14 cellular contexts compared by ENCODE assay signal in genomic region chr10:104387130-104387888, GRCh38. TPM values are rescaled to one million over a fixed set of nuclear protein-coding genes. Genes with fewer than 3 reads are reported as not detected.
DNase-seq lines count a peak whose midpoint lies in the region; ATAC-seq, FAIRE-seq and TF ChIP-seq lines count a peak whose summit lies in the region.
"Had no signal": no experiment of that assay in that cellular context is flagged by ENCODE, and none has a peak within 500 bp of the region (broad histone marks: within the 10 kb centered on the region; RNA-seq: fewer than 3 reads in every experiment).

No MANE protein-coding gene starts in this region.

- peaks cover 9 to 11% (median 9%) of the 10 kb centered on the region in 3 donors for H3K27me3 Mint-ChIP-seq in CD14-positive monocyte (ENCODE audit: low read depth in 3 of 3)

- H3K27ac ChIP-seq in GM12878 (ENCODE audit: control insufficient read depth, insufficient read depth): no peak overlapping the region
- H3K27ac ChIP-seq in kidney (ENCODE audit: low read depth in 2 of 2, low read length in 2 of 2): no peak overlapping the region
- H3K27ac ChIP-seq in transverse colon: no peak overlapping the region
- H3K27ac ChIP-seq: thyroid gland had no signal

- H3K9ac ChIP-seq in GM12878 (ENCODE audit: control insufficient read depth, insufficient read depth, low read length) (no peak overlapping the region), kidney (ENCODE audit: low read length in 2 of 2) (no peak overlapping the region)

- BruUV-seq in GM12878 (replicated peaks; lab: Mats Ljungman, UMichigan): no TSS peak

- DNase-seq in ACHN (peak; percentile 23), GM12878 (ENCODE audit: low read depth, low spot score) (no peak), kidney (no peak), transverse colon (no peak), NCI-H526 treated with DMSO at 0.1 percent for 48 hours (lab: John Stamatoyannopoulos, UW) (no peak), CD14-positive monocyte (ENCODE audit: low spot score) (no peak)
- DNase-seq: activated CD8-positive, alpha-beta memory T cell treated with anti-CD3 and anti-CD28 coated beads for 24 hours; NCI-H187; NK-92 treated with Interleukin-12 subunit alpha and Interleukin-12 subunit beta, amount 100 ng/mL, for 24 hours; thyroid gland had no signal

- peaks cover 1 to 3% of the 10 kb centered on the region in 2 experiments; a peak in 1 of 4 replicates for H3K27me3 ChIP-seq in GM12878 (replicated peaks in 1 of 2; ENCODE audit: control insufficient read depth in 2 of 2, insufficient read depth in 2 of 2, low read length in 1 of 2)
- H3K27me3 ChIP-seq in transverse colon: peaks cover 3% of the 10 kb centered on the region
- H3K27me3 ChIP-seq: thyroid gland had no signal

- no peaks in the 10 kb centered on the region for H3K9me3 Mint-ChIP-seq in CD14-positive monocyte

- H4K20me1 ChIP-seq in GM12878 (ENCODE audit: control insufficient read depth, insufficient read depth): no peaks in the 10 kb centered on the region; the same call in 1 of the 2 replicates

- SMC1A ChIA-PET in GM12878 (lab: Charles Lee; ENCODE audit: uncharacterized antibody, unreplicated experiment): no interaction called here

- CTCF ChIA-PET in GM12878 (lab: Yijun Ruan, JAX): interaction anchor here (1.0 kb wide), 1 partner anchor 95 kb away, joined by 3 read pairs; no protein-coding TSS in a partner anchor

- TF ChIP-seq POLR2A in GM12878 (IDR thresholded peaks at IDR 0.05; ENCODE audit: low read depth, low read length) (no peak), transverse colon (IDR thresholded peaks at IDR 0.05) (no peak)

- intact Hi-C loops in GM12878 (cut with micrococcal nuclease; ENCODE audit: unreplicated experiment) (no loop called here), kidney (cut with DNase I) (no loop called here), transverse colon (cut with DNase I; ENCODE audit: low total_unique reads) (no loop called here), CD14-positive monocyte (cut with micrococcal nuclease) (no loop called here)

- H3K4me1 ChIP-seq in GM12878 (ENCODE audit: control insufficient read depth, insufficient read depth, low read length) (no peaks in the 10 kb centered on the region), kidney (ENCODE audit: control insufficient read depth in 1 of 2, insufficient read depth in 1 of 2, low read depth in 1 of 2, low read length in 2 of 2) (no peaks in the 10 kb centered on the region), transverse colon (no peaks in the 10 kb centered on the region)

- no peak overlapping the region for H3K4me2 ChIP-seq in GM12878 (ENCODE audit: control insufficient read depth, insufficient read depth)

- POLR2A ChIA-PET in GM12878 (lab: Charles Lee): no interaction called here

- no peak overlapping the region for H3K27ac Mint-ChIP-seq in CD14-positive monocyte
- H3K27ac Mint-ChIP-seq: activated naive CD8-positive, alpha-beta T cell had no signal

- H3K9me3 ChIP-seq in GM12878 (replicated peaks; ENCODE audit: control insufficient read depth, insufficient read depth, low read length) (no peaks in the 10 kb centered on the region; the same call in 2 of the 3 replicates), kidney (ENCODE audit: control insufficient read depth in 1 of 2, low read length in 2 of 2) (no peaks in the 10 kb centered on the region), transverse colon (no peaks in the 10 kb centered on the region)
- H3K9me3 ChIP-seq: thyroid gland had no signal

- no peaks in the 10 kb centered on the region for H3K79me2 ChIP-seq in GM12878 (ENCODE audit: control insufficient read depth, insufficient read depth, low read length)

- ATAC-seq in GM19467 (IDR thresholded peaks at IDR 0.05; ENCODE audit: unreplicated experiment): peak; percentile 85
- ATAC-seq in HG03342 (IDR thresholded peaks at IDR 0.05; ENCODE audit: unreplicated experiment): peak; percentile 89
- peak; percentile 73 for ATAC-seq in GM12878

- TF ChIP-seq CTCF in GM12878 (IDR thresholded peaks at IDR 0.05 in 2 of 3, conservative IDR thresholded peaks at IDR 0.05 in 1 of 3; ENCODE audit: control insufficient read depth in 2 of 3, extremely low read depth in 1 of 3, insufficient read depth in 1 of 3, low read depth in 3 of 3, low read length in 3 of 3): no peak
- TF ChIP-seq CTCF in kidney (IDR thresholded peaks at IDR 0.05; ENCODE audit: borderline replicate concordance, extremely low read depth, insufficient read depth): no peak
- no peak for TF ChIP-seq CTCF in transverse colon (IDR thresholded peaks at IDR 0.05)
- TF ChIP-seq CTCF in CD14-positive monocyte (IDR thresholded peaks at IDR 0.05): no peak

- no peak for TF ChIP-seq RAD21 in GM12878 (IDR thresholded peaks at IDR 0.05; ENCODE audit: insufficient read depth, low read depth, low read length)

- peak; percentile 52 for FAIRE-seq in GM12878 (lab: Jason Lieb, UNC)
- FAIRE-seq in kidney (lab: Jason Lieb, UNC): no peak
- FAIRE-seq: colon had no signal

- RAD21 ChIA-PET in GM12878 (lab: Charles Lee; ENCODE audit: unreplicated experiment): no interaction called here

- in situ Hi-C loops in ACHN (cut with HindIII; ENCODE audit: low pct_ligation_motif_present, low pct_unique_long_range_greater_than_20kb, low sequenced_read_pairs) (no loop called here), GM12878 (cut with MboI) (no loop called here), transverse colon (cut with MboI; ENCODE audit: low pct_ligation_motif_present in 1 of 4, low pct_unique_long_range_greater_than_20kb in 1 of 4, low sequenced_read_pairs in 3 of 4) (no loop called here)

- peaks cover 2% of the 10 kb centered on the region for H3K4me1 Mint-ChIP-seq in CD14-positive monocyte

- TF ChIP-seq EP300 in GM12878 (IDR thresholded peaks at IDR 0.05; ENCODE audit: borderline replicate concordance in 1 of 2, control insufficient read depth in 1 of 2, low read depth in 2 of 2, low read length in 2 of 2) (no peak), transverse colon (IDR thresholded peaks at IDR 0.05; ENCODE audit: low read depth) (no peak)

- no peaks in the 10 kb centered on the region for H3K36me3 Mint-ChIP-seq in CD14-positive monocyte

- H3K36me3 ChIP-seq in GM12878 (ENCODE audit: control insufficient read depth in 2 of 2, insufficient read depth in 2 of 2, low read length in 1 of 2) (no peaks in the 10 kb centered on the region), kidney (ENCODE audit: control insufficient read depth in 1 of 2, insufficient read depth in 2 of 2, low read length in 2 of 2) (no peaks in the 10 kb centered on the region), transverse colon (no peaks in the 10 kb centered on the region)
- H3K36me3 ChIP-seq: thyroid gland had no signal

- H2AFZ ChIP-seq in GM12878 (ENCODE audit: control insufficient read depth, low read depth, low read length): no peak overlapping the region

- no peak overlapping the region for H3K4me3 ChIP-seq in GM12878
- no peak overlapping the region for H3K4me3 ChIP-seq in kidney (ENCODE audit: low read length in 2 of 2)
- no peak overlapping the region for H3K4me3 ChIP-seq in transverse colon
- H3K4me3 ChIP-seq: thyroid gland had no signal

- 0% methylated on average over 6 of the region's 6 CpGs for WGBS in GM12878 (ENCODE audit: insufficient coverage, insufficient replicate concordance, low lambda C conversion rate, missing lambda C conversion rate)
- WGBS in transverse colon (ENCODE audit: low coverage in 1 of 2), 2 donors: 63 to 71% methylated on average over 4 to 6 of the region's 6 CpGs

- no peak overlapping the region for H3K4me3 Mint-ChIP-seq in CD14-positive monocyte
- H3K4me3 Mint-ChIP-seq: activated naive CD8-positive, alpha-beta T cell had no signal

RNA-seq across cellular contexts. Expression of gene CFAP58, which starts 33.7 kb away (rescaled TPM):
- 1.1 and 2.5 TPM in 2 replicates for total RNA-seq in GM12878 (2013; cell fraction: nucleolus; rRNA removed)
- 0.27 and 0.28 TPM in 2 replicates for total RNA-seq in GM12878 (2014; rRNA removed)
- total RNA-seq in GM12878 (2014; rRNA removed; fragmentation: Illumina TruSeq; extraction: Trizol): 0.22 and 0.37 TPM in 2 replicates
- 0.19 and 0.26 TPM in 2 replicates for total RNA-seq in GM12878 (2021)
- 0.09 TPM for polyA plus RNA-seq in GM12878 (2011; ENCODE audit: low read depth)
- 0.19 and 0.39 TPM in 2 replicates for polyA plus RNA-seq in GM12878 (2011; rRNA removed)
- 0.12 and 0.13 TPM in 2 replicates for polyA plus RNA-seq in GM12878 (2011; cell fraction: cytosol; rRNA removed)
- polyA plus RNA-seq in GM12878 (2011; cell fraction: nucleus; rRNA removed): 0.19 and 0.48 TPM in 2 replicates
- 0.15 and 0.28 TPM in 2 replicates for polyA plus RNA-seq in GM12878 (2012)
- 0.35 and 1.1 TPM in 2 replicates for polyA plus RNA-seq in GM12878 (2014; fragmentation: Illumina TruSeq; extraction: Trizol)
- under 1 TPM; 0.03 to 0.11 TPM for polyA plus RNA-seq in GM12878 (2014; fragmentation: Nextera tagmentation; extraction: Ambion mirVana)
- polyA plus RNA-seq in GM12878 (2014; rRNA removed): 0.13 and 0.23 TPM in 2 replicates
- polyA plus RNA-seq in GM12878 (2016; fragmentation: Nextera tagmentation; extraction: Ambion mirVana): under 1 TPM; 0.04 to 0.24 TPM
- 0.10 and 0.15 TPM in 2 replicates for polyA minus RNA-seq in GM12878 (2011; rRNA and poly(A)+ RNA removed)
- not detected in 2 replicates for polyA minus RNA-seq in GM12878 (2011; cell fraction: cytosol; rRNA and poly(A)+ RNA removed)
- 0.12 TPM in 1 of 2 replicates, not detected in the other for polyA minus RNA-seq in GM12878 (2011; cell fraction: nucleus; rRNA and poly(A)+ RNA removed)
- total RNA-seq in kidney: 0.35 TPM
- polyA plus RNA-seq in kidney (ENCODE audit: insufficient read depth, low read depth, low replicate concordance): 0.19 TPM
- under 1 TPM in 2 of 4 donors, not detected in 2; 0.16 to 0.27 TPM for total RNA-seq in transverse colon
- polyA plus RNA-seq in CD14-positive monocyte: not detected

RNA-seq across cellular contexts. Expression of gene ITPRIP, which starts 49.0 kb away (rescaled TPM):
- 10.1 and 10.8 TPM in 2 replicates for total RNA-seq in GM12878 (2013; cell fraction: nucleolus; rRNA removed)
- 4.4 and 5.6 TPM in 2 replicates for total RNA-seq in GM12878 (2014; rRNA removed)
- total RNA-seq in GM12878 (2014; rRNA removed; fragmentation: Illumina TruSeq; extraction: Trizol): 2.3 and 2.4 TPM in 2 replicates
- 10.4 and 11.3 TPM in 2 replicates for total RNA-seq in GM12878 (2021)
- polyA plus RNA-seq in GM12878 (2011; ENCODE audit: low read depth): 3.9 TPM
- polyA plus RNA-seq in GM12878 (2011; rRNA removed): 2.7 and 6.5 TPM in 2 replicates
- polyA plus RNA-seq in GM12878 (2011; cell fraction: cytosol; rRNA removed): 8.2 and 8.4 TPM in 2 replicates
- 7.0 and 8.2 TPM in 2 replicates for polyA plus RNA-seq in GM12878 (2011; cell fraction: nucleus; rRNA removed)
- 5.4 and 5.6 TPM in 2 replicates for polyA plus RNA-seq in GM12878 (2012)
- 3.2 and 5.4 TPM in 2 replicates for polyA plus RNA-seq in GM12878 (2014; fragmentation: Illumina TruSeq; extraction: Trizol)
- 1 to 10 TPM in 1 of 2 experiments, under 1 TPM in 1; 0.82 to 1.2 TPM for polyA plus RNA-seq in GM12878 (2014; fragmentation: Nextera tagmentation; extraction: Ambion mirVana)
- 6.3 and 6.6 TPM in 2 replicates for polyA plus RNA-seq in GM12878 (2014; rRNA removed)
- 1 to 10 TPM; 8.6 to 8.7 TPM for polyA plus RNA-seq in GM12878 (2016; fragmentation: Nextera tagmentation; extraction: Ambion mirVana)
- polyA minus RNA-seq in GM12878 (2011; rRNA and poly(A)+ RNA removed): 10.6 and 13.5 TPM in 2 replicates
- polyA minus RNA-seq in GM12878 (2011; cell fraction: cytosol; rRNA and poly(A)+ RNA removed): 3.5 and 4.9 TPM in 2 replicates
- 10.6 and 17.2 TPM in 2 replicates for polyA minus RNA-seq in GM12878 (2011; cell fraction: nucleus; rRNA and poly(A)+ RNA removed)
- 21.6 TPM for total RNA-seq in kidney
- 9.0 TPM for polyA plus RNA-seq in kidney (ENCODE audit: insufficient read depth, low read depth, low replicate concordance)
- 10 to 100 TPM in 1 of 4 donors, 1 to 10 TPM in 3; 1.8 to 25.1 (median 6.6) TPM for total RNA-seq in transverse colon
- 10 to 100 TPM; 27.5 to 35.7 TPM for polyA plus RNA-seq in CD14-positive monocyte
